8 cellular contexts compared by ENCODE assay signal in the genomic region with DNA sequence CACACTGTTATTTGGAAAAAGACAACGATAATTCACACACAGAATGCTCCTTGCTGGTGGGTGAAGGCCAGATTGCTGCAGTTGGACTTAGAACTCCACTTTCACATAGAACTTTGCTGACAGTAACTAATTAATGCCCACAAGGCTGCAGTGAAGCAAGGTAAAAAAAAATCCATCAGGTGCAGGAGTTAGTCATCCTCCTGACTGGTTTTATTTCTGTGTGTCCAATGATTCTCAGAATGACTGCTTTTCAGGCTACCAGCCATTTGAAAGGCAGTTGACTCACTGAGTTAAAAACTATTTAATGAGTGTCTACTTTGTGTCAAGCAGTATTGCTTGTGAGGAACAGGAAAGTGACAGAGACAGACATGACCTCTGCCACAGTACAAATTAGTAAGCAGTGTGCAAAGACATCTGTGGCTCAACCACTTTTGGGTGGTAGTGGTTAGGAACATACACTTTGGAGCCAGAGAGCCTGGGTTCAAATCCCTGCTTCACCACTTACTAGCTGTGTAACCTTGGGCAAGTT. TPM values are rescaled to one million over a fixed set of nuclear protein-coding genes. Genes with fewer than 3 reads are reported as not detected.
DNase-seq lines count a peak whose midpoint lies in the region; ATAC-seq and TF ChIP-seq lines count a peak whose summit lies in the region.

No MANE protein-coding gene starts in this region.

- DNase-seq in Panc1 (ENCODE audit: low read depth, low spot score): peak; percentile 61
- DNase-seq in hepatocyte (ENCODE audit: low spot score): peak; percentile 59
- no peak for DNase-seq in A673 (ENCODE audit: low spot score)
- no peak for DNase-seq in BE2C
- no peak for DNase-seq in nephron progenitor cell
- DNase-seq in NCI-H2081 treated with DMSO at 0.1 percent for 48 hours (lab: John Stamatoyannopoulos, UW): no peak

- H3K4me1 ChIP-seq in Panc1 (ENCODE audit: control insufficient read depth, insufficient read depth, low read length): peaks cover 79% of the 10 kb centered on the region
- H3K4me1 ChIP-seq in hepatocyte (ENCODE audit: insufficient read depth): peaks cover 23% of the 10 kb centered on the region
- H3K4me1 ChIP-seq in A673 (ENCODE audit: insufficient read depth, low read length, poor library complexity, severe bottlenecking): peaks cover 28% of the 10 kb centered on the region
- H3K4me1 ChIP-seq in BE2C: peaks cover 3% of the 10 kb centered on the region; the same call in 1 of the 2 replicates

- no peak overlapping the region for H3K4me3 Mint-ChIP-seq in nephron progenitor cell

- H3K4me3 ChIP-seq in Panc1 (ENCODE audit: low read depth in 2 of 2, low read length in 2 of 2) (no peak overlapping the region), hepatocyte (no peak overlapping the region), A673 (ENCODE audit: low read depth, low read length, poor library complexity, severe bottlenecking) (no peak overlapping the region), BE2C (ENCODE audit: low read depth, low read length) (no peak overlapping the region)

- BruUV-seq in Panc1 (replicated peaks; lab: Mats Ljungman, UMichigan) (no TSS peak), A673 (replicated peaks; lab: Mats Ljungman, UMichigan) (no TSS peak)

- H3K9me3 ChIP-seq in Panc1 (ENCODE audit: control insufficient read depth, insufficient read depth, low read depth, low read length) (no peaks in the 10 kb centered on the region), hepatocyte (ENCODE audit: low read depth) (no peaks in the 10 kb centered on the region), A673 (ENCODE audit: low read depth, low read length, poor library complexity, severe bottlenecking) (no peaks in the 10 kb centered on the region), BE2C (no peaks in the 10 kb centered on the region)

- H3K9me3 Mint-ChIP-seq in nephron progenitor cell: peaks cover 48% of the 10 kb centered on the region

- intact Hi-C loops in Panc1 (cut with micrococcal nuclease; ENCODE audit: unreplicated experiment) (no loop called here), A673 (cut with micrococcal nuclease; ENCODE audit: unreplicated experiment) (no loop called here)

- peaks cover 75% of the 10 kb centered on the region for H3K36me3 Mint-ChIP-seq in nephron progenitor cell (ENCODE audit: low read depth)

- no peak overlapping the region for H3K27ac Mint-ChIP-seq in nephron progenitor cell

- no peak overlapping the region for H2AFZ ChIP-seq in hepatocyte

- H3K27me3 Mint-ChIP-seq in nephron progenitor cell (ENCODE audit: low read depth, poor library complexity): no peaks in the 10 kb centered on the region

- H3K36me3 ChIP-seq in Panc1 (ENCODE audit: control insufficient read depth, insufficient read depth, low read length) (no peaks in the 10 kb centered on the region), hepatocyte (replicated peaks; ENCODE audit: insufficient read depth, low read depth) (no peaks in the 10 kb centered on the region), A673 (ENCODE audit: insufficient read depth, low read length, poor library complexity, severe bottlenecking) (no peaks in the 10 kb centered on the region), BE2C (no peaks in the 10 kb centered on the region)

- POLR2A ChIA-PET in Panc1 (lab: Charles Lee): no interaction called here
- POLR2A ChIA-PET in A673 (lab: Charles Lee; ENCODE audit: low non-redundant PET): no interaction called here

- peak overlapping the region; percentile 83 for H3K27ac ChIP-seq in Panc1 (ENCODE audit: low read length)
- H3K27ac ChIP-seq in hepatocyte: peak overlapping the region; percentile 57
- no peak overlapping the region for H3K27ac ChIP-seq in A673 (ENCODE audit: low read depth, low read length, poor library complexity, severe bottlenecking)

- no peaks in the 10 kb centered on the region for H3K27me3 ChIP-seq in Panc1 (ENCODE audit: control insufficient read depth, insufficient read depth, low read length)
- H3K27me3 ChIP-seq in hepatocyte: no peaks in the 10 kb centered on the region
- H3K27me3 ChIP-seq in A673 (replicated peaks; ENCODE audit: insufficient read depth, low read depth, low read length, poor library complexity): no peaks in the 10 kb centered on the region
- H3K27me3 ChIP-seq in BE2C: no peaks in the 10 kb centered on the region

- peak overlapping the region; percentile 26 for H3K4me2 ChIP-seq in hepatocyte

- no peaks in the 10 kb centered on the region for H3K9me2 ChIP-seq in hepatocyte (replicated peaks; ENCODE audit: insufficient read depth)

- in situ Hi-C loops in Panc1 (cut with HindIII; ENCODE audit: low pct_unique_long_range_greater_than_20kb, low sequenced_read_pairs): no loop called here

- no peak for TF ChIP-seq CTCF in Panc1 (IDR thresholded peaks at IDR 0.05)
- TF ChIP-seq CTCF in hepatocyte (IDR thresholded peaks at IDR 0.05; ENCODE audit: poor library complexity): no peak
- TF ChIP-seq CTCF in A673 (conservative IDR thresholded peaks at IDR 0.05; ENCODE audit: low read depth, low read length): no peak
- TF ChIP-seq CTCF in BE2C (IDR thresholded peaks at IDR 0.05; ENCODE audit: low read depth, low read length): no peak
- no peak for TF ChIP-seq CTCF in nephron progenitor cell (IDR thresholded peaks at IDR 0.05)

- H3K79me2 ChIP-seq in hepatocyte: peaks cover 69% of the 10 kb centered on the region

- peaks cover 21% of the 10 kb centered on the region for H3K4me1 Mint-ChIP-seq in nephron progenitor cell

- ATAC-seq in GM18868 (IDR thresholded peaks at IDR 0.05; ENCODE audit: unreplicated experiment) (peak; percentile 79), HG02588 (IDR thresholded peaks at IDR 0.05; ENCODE audit: unreplicated experiment) (peak; percentile 57), Panc1 (peak; percentile 40)

- WGBS in hepatocyte (ENCODE audit: low lambda C conversion rate, missing lambda C conversion rate): 64% methylated on average over 1 of the region's 1 CpG

- peaks cover 26% of the 10 kb centered on the region for H4K20me1 ChIP-seq in hepatocyte (ENCODE audit: insufficient read depth, poor library complexity, severe bottlenecking)

- CTCF ChIA-PET in Panc1 (lab: Charles Lee) (no interaction called here), A673 (lab: Charles Lee) (no interaction called here)

RNA-seq across cellular contexts. Expression of gene ELOVL5, which starts 41.9 kb away (rescaled TPM):
- total RNA-seq in Panc1 (2021; ENCODE audit: unreplicated experiment) (218 TPM), hepatocyte (144 and 158 TPM in 2 replicates), A673 (2021) (98.5 and 99.2 TPM in 2 replicates)
- 111 TPM for polyA plus RNA-seq in Panc1 (2012; ENCODE audit: insufficient read length)
- 156 and 164 TPM in 2 replicates for polyA plus RNA-seq in hepatocyte
- 63.7 TPM for polyA plus RNA-seq in BE2C (2012; ENCODE audit: insufficient read depth, insufficient read length, low read depth)

Comparison
In these comparisons a context has a peak if more than half of its experiments do, and no peak if none do; other contexts are left out.
1. DNase-seq: peak in Panc1 (single experiment) and hepatocyte (single experiment); none in A673 (single experiment), BE2C (single experiment), nephron progenitor cell (single experiment) and NCI-H2081 treated with DMSO at 0.1 percent for 48 hours (single experiment).
2. Peak in every context shown above with its lines, with median percentiles within 50 percentile points of each other: ATAC-seq.